10 cellular contexts compared by ENCODE assay signal in the genomic region with DNA sequence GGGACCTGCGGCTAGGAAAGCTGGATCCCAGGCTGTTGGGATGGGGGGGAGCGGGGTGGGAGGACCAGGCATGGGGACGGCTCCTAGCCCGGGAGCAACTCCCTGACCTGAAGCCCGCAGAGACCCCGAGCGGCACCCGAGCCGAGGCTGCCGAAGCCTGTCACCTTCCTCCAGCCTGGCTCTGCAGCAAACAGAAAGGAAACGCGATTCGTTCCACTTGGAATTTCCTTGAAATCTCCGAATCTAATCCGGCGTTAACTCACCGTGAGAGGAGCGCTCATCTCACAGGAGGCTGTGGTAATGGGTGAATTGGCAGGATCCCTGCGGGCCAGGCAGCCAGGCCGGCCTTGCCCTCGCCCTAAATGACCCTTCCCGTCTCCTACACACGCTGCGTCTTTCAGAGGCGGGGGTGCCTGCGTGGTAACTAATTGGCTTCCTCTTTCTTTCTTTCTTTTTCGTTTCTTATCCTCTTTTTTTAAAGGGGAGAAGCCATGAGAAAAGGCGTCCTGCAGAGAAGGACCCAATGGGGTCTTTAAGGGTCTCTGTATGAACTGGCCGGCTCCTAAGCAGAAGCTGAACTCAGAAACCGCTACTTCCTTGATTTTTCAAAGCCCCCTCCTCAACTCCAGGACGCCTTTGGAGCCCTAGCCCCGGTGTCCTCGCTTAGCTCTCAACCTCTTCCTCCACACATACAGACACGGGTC. TPM values are rescaled to one million over a fixed set of nuclear protein-coding genes. Genes with fewer than 3 reads are reported as not detected.
DNase-seq lines count a peak whose midpoint lies in the region; ATAC-seq, FAIRE-seq and TF ChIP-seq lines count a peak whose summit lies in the region.
"Had no signal": no experiment of that assay in that cellular context is flagged by ENCODE, and none has a peak within 500 bp of the region (broad histone marks: within the 10 kb centered on the region; RNA-seq: fewer than 3 reads in every experiment).

No MANE protein-coding gene starts in this region.

- 1% methylated on average over 26 of the region's 34 CpGs for WGBS in esophagus muscularis mucosa
- 2 to 3% (median 3%) methylated on average over 33 to 34 of the region's 34 CpGs for WGBS in small intestine, 3 donors
- 2 to 3% (median 2%) methylated on average over 32 to 34 of the region's 34 CpGs for WGBS in ovary, 3 donors
- 4 to 5% methylated on average over 32 to 34 of the region's 34 CpGs for WGBS in body of pancreas, 2 donors

- no peak for FAIRE-seq in small intestine (lab: Jason Lieb, UNC)

- H3K27ac ChIP-seq in esophagus muscularis mucosa (replicated peaks in 1 of 4) (no peak overlapping the region), small intestine (ENCODE audit: low read depth in 1 of 2, low read length in 1 of 2) (no peak overlapping the region), ovary (no peak overlapping the region), body of pancreas (no peak overlapping the region)
- H3K27ac ChIP-seq: KMS-11 had no signal

- H3K9ac ChIP-seq in NT2/D1 (ENCODE audit: insufficient read length, low read depth): peak overlapping the region; percentile 62
- H3K9ac ChIP-seq: KMS-11 had no signal

- DNase-seq in NOMO-1 treated with DMSO at 0.1 percent for 48 hours (lab: John Stamatoyannopoulos, UW; ENCODE audit: unreplicated experiment) (peak; percentile 14), NOMO-1 (lab: John Stamatoyannopoulos, UW; ENCODE audit: unreplicated experiment in 2 of 2) (no peak), NT2/D1 (ENCODE audit: low read depth, low spot score) (no peak), esophagus muscularis mucosa (ENCODE audit: extremely low spot score) (no peak), small intestine (no peak), ovary (no peak), body of pancreas (no peak), dermis blood vessel endothelial cell (no peak)
- DNase-seq: Caco-2 had no signal

- TF ChIP-seq EP300 in esophagus muscularis mucosa (IDR thresholded peaks at IDR 0.05): no peak
- TF ChIP-seq EP300 in ovary (IDR thresholded peaks at IDR 0.05): no peak

- intact Hi-C loops in esophagus muscularis mucosa (cut with DNase I): no loop called here
- intact Hi-C loops in ovary (cut with DNase I): no loop called here
- intact Hi-C loops in body of pancreas (cut with DNase I): no loop called here

- TF ChIP-seq CTCF in esophagus muscularis mucosa (IDR thresholded peaks at IDR 0.05) (no peak), ovary (IDR thresholded peaks at IDR 0.05) (no peak), body of pancreas (IDR thresholded peaks at IDR 0.05) (no peak)

- H3K9me3 ChIP-seq in NT2/D1 (ENCODE audit: insufficient read depth, low read length) (no peaks in the 10 kb centered on the region), esophagus muscularis mucosa (no peaks in the 10 kb centered on the region), small intestine (ENCODE audit: control insufficient read depth, low read depth) (no peaks in the 10 kb centered on the region), ovary (no peaks in the 10 kb centered on the region), body of pancreas (no peaks in the 10 kb centered on the region)
- H3K9me3 ChIP-seq: Caco-2 had no signal

- H3K36me3 ChIP-seq in NT2/D1 (ENCODE audit: insufficient read depth, insufficient read length, low read length) (no peaks in the 10 kb centered on the region), esophagus muscularis mucosa (no peaks in the 10 kb centered on the region), small intestine (ENCODE audit: control insufficient read depth in 2 of 2, insufficient read depth in 2 of 2, low read length in 2 of 2) (no peaks in the 10 kb centered on the region), ovary (no peaks in the 10 kb centered on the region), body of pancreas (replicated peaks in 1 of 2; ENCODE audit: insufficient read depth in 1 of 2, low read depth in 2 of 2) (no peaks in the 10 kb centered on the region)

- H3K4me3 ChIP-seq in NT2/D1 (ENCODE audit: insufficient read length, low read depth) (peak overlapping the region; percentile 40), esophagus muscularis mucosa (peak overlapping the region; percentile 40 to 52 (median 43)), small intestine (ENCODE audit: low read depth in 1 of 2, low read length in 2 of 2) (peak overlapping the region; percentile 17 to 28), ovary (no peak overlapping the region), body of pancreas (no peak overlapping the region)

- peaks cover 99% of the 10 kb centered on the region for H3K27me3 ChIP-seq in NT2/D1 (ENCODE audit: insufficient read depth, insufficient read length)
- H3K27me3 ChIP-seq in esophagus muscularis mucosa: peaks cover 27 to 100% (median 66%) of the 10 kb centered on the region in 4 donors
- H3K27me3 ChIP-seq in small intestine (ENCODE audit: control insufficient read depth in 2 of 2, insufficient read depth in 2 of 2, low read length in 2 of 2): peaks cover 10 to 73% of the 10 kb centered on the region in 2 donors
- peaks cover 7% of the 10 kb centered on the region for H3K27me3 ChIP-seq in ovary
- peaks cover 7 to 51% of the 10 kb centered on the region in 2 donors for H3K27me3 ChIP-seq in body of pancreas

- TF ChIP-seq POLR2A in esophagus muscularis mucosa (IDR thresholded peaks at IDR 0.05; ENCODE audit: low read depth): no peak
- TF ChIP-seq POLR2A in ovary (IDR thresholded peaks at IDR 0.05): no peak
- no peak for TF ChIP-seq POLR2A in body of pancreas (IDR thresholded peaks at IDR 0.05)

- peaks cover 11% of the 10 kb centered on the region for H3K4me1 ChIP-seq in NT2/D1 (ENCODE audit: insufficient read depth, insufficient read length)
- H3K4me1 ChIP-seq in esophagus muscularis mucosa: peaks cover 45 to 53% (median 50%) of the 10 kb centered on the region in 4 donors
- peaks cover 2 to 17% of the 10 kb centered on the region in 2 donors for H3K4me1 ChIP-seq in small intestine (ENCODE audit: control insufficient read depth in 2 of 2, insufficient read depth in 1 of 2, low read depth in 1 of 2, low read length in 1 of 2)
- peaks cover 14% of the 10 kb centered on the region for H3K4me1 ChIP-seq in ovary (ENCODE audit: insufficient read depth)
- peaks cover 45% of the 10 kb centered on the region for H3K4me1 ChIP-seq in body of pancreas

- no peak for ATAC-seq in body of pancreas

RNA-seq across cellular contexts. Expression of a gene that starts 8.5 kb away (rescaled TPM):
- under 1 TPM in 1 of 4 donors, not detected in 3; 0.17 TPM for total RNA-seq in esophagus muscularis mucosa
- polyA plus RNA-seq in small intestine: 1 to 10 TPM in 1 of 3 donors, under 1 TPM in 1, not detected in 1; under 0.01 to 1.1 TPM
- under 1 TPM in 2 of 7 donors, not detected in 5; 0.05 to 0.28 TPM for total RNA-seq in ovary
- polyA plus RNA-seq in ovary: under 1 TPM in 1 of 2 donors, not detected in 1; 0.02 TPM
- under 1 TPM in 1 of 2 donors, not detected in 1; 0.52 TPM for total RNA-seq in body of pancreas
- total RNA-seq in dermis blood vessel endothelial cell: not detected in 2 replicates
- total RNA-seq: Caco-2 had no signal

Comparison
In these comparisons a context has a peak if more than half of its experiments do, and no peak if none do; other contexts are left out.
1. H3K4me3 ChIP-seq: peak in NT2/D1 (single experiment), esophagus muscularis mucosa (4 of 4) and small intestine (2 of 2); none in ovary (single experiment) and body of pancreas (0 of 2).